In the genomic region with DNA sequence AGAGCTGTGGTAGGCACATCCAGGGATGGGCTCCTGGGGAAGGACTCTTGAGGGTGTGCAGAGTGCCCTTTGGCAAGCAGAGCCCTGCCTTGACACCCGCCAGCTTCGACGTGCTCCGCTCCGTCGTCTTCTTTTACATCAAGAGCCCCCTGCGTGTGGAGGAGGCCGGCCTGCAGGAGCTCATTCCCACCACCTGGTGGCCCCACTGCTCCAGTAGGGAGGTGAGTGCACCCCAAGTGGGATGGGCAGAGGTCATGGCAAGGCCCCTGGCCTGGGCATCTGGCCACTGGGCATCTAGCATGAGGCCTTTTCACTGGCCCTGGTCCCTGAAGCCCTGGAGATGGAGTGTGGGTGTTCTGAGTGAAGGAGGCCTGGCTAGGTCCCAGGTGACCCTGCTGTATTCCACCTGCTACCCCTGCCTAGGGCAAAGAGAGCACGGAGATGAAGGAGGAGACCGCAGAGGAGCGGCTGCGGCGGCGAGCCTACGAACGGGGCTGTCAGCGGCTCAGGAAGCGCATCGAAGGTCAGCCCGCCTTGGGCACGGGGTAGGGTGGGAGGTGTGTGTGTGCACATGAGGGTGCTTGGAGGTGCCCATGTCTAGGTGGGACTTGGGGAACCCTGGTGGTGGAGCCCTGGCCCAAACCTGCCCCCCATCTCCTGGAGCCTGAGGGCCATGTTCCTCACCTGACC, we compare ENCODE assay signal across 1 cellular context.
TF ChIP-seq lines count a peak whose summit lies in the region.

No MANE protein-coding gene starts in this region.

TF ChIP-seq in HepG2, 621 proteins besides CTCF, POLR2A, EP300 and RAD21:
- no peak for TF ChIP-seq NFKBIZ (CRISPR knock-in tag; IDR thresholded peaks at IDR 0.05)
- TF ChIP-seq, protein P1, sequence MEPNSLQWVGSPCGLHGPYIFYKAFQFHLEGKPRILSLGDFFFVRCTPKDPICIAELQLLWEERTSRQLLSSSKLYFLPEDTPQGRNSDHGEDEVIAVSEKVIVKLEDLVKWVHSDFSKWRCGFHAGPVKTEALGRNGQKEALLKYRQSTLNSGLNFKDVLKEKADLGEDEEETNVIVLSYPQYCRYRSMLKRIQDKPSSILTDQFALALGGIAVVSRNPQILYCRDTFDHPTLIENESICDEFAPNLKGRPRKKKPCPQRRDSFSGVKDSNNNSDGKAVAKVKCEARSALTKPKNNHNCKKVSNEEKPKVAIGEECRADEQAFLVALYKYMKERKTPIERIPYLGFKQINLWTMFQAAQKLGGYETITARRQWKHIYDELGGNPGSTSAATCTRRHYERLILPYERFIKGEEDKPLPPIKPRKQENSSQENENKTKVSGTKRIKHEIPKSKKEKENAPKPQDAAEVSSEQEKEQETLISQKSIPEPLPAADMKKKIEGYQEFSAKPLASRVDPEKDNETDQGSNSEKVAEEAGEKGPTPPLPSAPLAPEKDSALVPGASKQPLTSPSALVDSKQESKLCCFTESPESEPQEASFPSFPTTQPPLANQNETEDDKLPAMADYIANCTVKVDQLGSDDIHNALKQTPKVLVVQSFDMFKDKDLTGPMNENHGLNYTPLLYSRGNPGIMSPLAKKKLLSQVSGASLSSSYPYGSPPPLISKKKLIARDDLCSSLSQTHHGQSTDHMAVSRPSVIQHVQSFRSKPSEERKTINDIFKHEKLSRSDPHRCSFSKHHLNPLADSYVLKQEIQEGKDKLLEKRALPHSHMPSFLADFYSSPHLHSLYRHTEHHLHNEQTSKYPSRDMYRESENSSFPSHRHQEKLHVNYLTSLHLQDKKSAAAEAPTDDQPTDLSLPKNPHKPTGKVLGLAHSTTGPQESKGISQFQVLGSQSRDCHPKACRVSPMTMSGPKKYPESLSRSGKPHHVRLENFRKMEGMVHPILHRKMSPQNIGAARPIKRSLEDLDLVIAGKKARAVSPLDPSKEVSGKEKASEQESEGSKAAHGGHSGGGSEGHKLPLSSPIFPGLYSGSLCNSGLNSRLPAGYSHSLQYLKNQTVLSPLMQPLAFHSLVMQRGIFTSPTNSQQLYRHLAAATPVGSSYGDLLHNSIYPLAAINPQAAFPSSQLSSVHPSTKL (CRISPR knock-in tag; IDR thresholded peaks at IDR 0.05): no peak
- no peak for TF ChIP-seq MEIS2 (CRISPR knock-in tag; IDR thresholded peaks at IDR 0.05)
- TF ChIP-seq, protein P2, sequence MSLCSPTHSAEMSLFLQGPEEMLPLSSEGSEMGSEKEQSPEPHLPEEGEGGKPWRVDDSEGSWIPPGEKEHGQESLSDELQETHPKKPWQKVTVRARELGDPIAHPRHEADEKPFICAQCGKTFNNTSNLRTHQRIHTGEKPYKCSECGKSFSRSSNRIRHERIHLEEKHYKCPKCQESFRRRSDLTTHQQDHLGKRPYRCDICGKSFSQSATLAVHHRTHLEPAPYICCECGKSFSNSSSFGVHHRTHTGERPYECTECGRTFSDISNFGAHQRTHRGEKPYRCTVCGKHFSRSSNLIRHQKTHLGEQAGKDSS (CRISPR knock-in tag; IDR thresholded peaks at IDR 0.05; ENCODE audit: borderline replicate concordance, low read depth): no peak
- TF ChIP-seq STAG1 (CRISPR knock-in tag; IDR thresholded peaks at IDR 0.05): peak; percentile 46
- peak; percentile 75 for TF ChIP-seq HNRNPL (IDR thresholded peaks at IDR 0.05; ENCODE audit: low read depth, low read length)
- no peak for TF ChIP-seq NR3C1 (CRISPR knock-in tag; IDR thresholded peaks at IDR 0.05)
- TF ChIP-seq SPEN (CRISPR knock-in tag; IDR thresholded peaks at IDR 0.05; ENCODE audit: low read depth): no peak
- no peak for TF ChIP-seq ZNF484 (CRISPR knock-in tag; IDR thresholded peaks at IDR 0.05; ENCODE audit: borderline replicate concordance, low read depth)
- TF ChIP-seq TCF12 (IDR thresholded peaks at IDR 0.05): no peak
- TF ChIP-seq TCF12 (CRISPR knock-in tag; IDR thresholded peaks at IDR 0.05): no peak
- TF ChIP-seq ZKSCAN5 (CRISPR knock-in tag; IDR thresholded peaks at IDR 0.05): no peak
- no peak for TF ChIP-seq ZNF558 (CRISPR knock-in tag; IDR thresholded peaks at IDR 0.05; ENCODE audit: borderline replicate concordance)
- TF ChIP-seq ZNF7 (CRISPR knock-in tag; IDR thresholded peaks at IDR 0.05): no peak
- no peak for TF ChIP-seq KLF13 (CRISPR knock-in tag; IDR thresholded peaks at IDR 0.05)
- TF ChIP-seq AGO2 (optimal IDR thresholded peaks at IDR 0.05; ENCODE audit: low read depth, low read length): peak; percentile 64
- TF ChIP-seq, protein P3, sequence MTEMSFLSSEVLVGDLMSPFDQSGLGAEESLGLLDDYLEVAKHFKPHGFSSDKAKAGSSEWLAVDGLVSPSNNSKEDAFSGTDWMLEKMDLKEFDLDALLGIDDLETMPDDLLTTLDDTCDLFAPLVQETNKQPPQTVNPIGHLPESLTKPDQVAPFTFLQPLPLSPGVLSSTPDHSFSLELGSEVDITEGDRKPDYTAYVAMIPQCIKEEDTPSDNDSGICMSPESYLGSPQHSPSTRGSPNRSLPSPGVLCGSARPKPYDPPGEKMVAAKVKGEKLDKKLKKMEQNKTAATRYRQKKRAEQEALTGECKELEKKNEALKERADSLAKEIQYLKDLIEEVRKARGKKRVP (CRISPR knock-in tag; IDR thresholded peaks at IDR 0.05): no peak
- TF ChIP-seq ZNF790 (CRISPR knock-in tag; IDR thresholded peaks at IDR 0.05; ENCODE audit: borderline replicate concordance): no peak
- TF ChIP-seq, protein P4, sequence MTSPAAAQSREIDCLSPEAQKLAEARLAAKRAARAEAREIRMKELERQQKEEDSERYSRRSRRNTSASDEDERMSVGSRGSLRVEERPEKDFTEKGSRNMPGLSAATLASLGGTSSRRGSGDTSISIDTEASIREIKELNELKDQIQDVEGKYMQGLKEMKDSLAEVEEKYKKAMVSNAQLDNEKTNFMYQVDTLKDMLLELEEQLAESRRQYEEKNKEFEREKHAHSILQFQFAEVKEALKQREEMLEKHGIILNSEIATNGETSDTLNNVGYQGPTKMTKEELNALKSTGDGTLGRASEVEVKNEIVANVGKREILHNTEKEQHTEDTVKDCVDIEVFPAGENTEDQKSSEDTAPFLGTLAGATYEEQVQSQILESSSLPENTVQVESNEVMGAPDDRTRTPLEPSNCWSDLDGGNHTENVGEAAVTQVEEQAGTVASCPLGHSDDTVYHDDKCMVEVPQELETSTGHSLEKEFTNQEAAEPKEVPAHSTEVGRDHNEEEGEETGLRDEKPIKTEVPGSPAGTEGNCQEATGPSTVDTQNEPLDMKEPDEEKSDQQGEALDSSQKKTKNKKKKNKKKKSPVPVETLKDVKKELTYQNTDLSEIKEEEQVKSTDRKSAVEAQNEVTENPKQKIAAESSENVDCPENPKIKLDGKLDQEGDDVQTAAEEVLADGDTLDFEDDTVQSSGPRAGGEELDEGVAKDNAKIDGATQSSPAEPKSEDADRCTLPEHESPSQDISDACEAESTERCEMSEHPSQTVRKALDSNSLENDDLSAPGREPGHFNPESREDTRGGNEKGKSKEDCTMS (CRISPR knock-in tag; conservative IDR thresholded peaks at IDR 0.05): no peak
- no peak for TF ChIP-seq NBN (conservative IDR thresholded peaks at IDR 0.05)
- TF ChIP-seq TEAD3 (CRISPR knock-in tag; optimal IDR thresholded peaks at IDR 0.05; ENCODE audit: borderline replicate concordance): peak; percentile 92
- TF ChIP-seq, protein P5, sequence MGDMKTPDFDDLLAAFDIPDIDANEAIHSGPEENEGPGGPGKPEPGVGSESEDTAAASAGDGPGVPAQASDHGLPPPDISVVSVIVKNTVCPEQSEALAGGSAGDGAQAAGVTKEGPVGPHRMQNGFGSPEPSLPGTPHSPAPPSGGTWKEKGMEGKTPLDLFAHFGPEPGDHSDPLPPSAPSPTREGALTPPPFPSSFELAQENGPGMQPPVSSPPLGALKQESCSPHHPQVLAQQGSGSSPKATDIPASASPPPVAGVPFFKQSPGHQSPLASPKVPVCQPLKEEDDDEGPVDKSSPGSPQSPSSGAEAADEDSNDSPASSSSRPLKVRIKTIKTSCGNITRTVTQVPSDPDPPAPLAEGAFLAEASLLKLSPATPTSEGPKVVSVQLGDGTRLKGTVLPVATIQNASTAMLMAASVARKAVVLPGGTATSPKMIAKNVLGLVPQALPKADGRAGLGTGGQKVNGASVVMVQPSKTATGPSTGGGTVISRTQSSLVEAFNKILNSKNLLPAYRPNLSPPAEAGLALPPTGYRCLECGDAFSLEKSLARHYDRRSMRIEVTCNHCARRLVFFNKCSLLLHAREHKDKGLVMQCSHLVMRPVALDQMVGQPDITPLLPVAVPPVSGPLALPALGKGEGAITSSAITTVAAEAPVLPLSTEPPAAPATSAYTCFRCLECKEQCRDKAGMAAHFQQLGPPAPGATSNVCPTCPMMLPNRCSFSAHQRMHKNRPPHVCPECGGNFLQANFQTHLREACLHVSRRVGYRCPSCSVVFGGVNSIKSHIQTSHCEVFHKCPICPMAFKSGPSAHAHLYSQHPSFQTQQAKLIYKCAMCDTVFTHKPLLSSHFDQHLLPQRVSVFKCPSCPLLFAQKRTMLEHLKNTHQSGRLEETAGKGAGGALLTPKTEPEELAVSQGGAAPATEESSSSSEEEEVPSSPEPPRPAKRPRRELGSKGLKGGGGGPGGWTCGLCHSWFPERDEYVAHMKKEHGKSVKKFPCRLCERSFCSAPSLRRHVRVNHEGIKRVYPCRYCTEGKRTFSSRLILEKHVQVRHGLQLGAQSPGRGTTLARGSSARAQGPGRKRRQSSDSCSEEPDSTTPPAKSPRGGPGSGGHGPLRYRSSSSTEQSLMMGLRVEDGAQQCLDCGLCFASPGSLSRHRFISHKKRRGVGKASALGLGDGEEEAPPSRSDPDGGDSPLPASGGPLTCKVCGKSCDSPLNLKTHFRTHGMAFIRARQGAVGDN (CRISPR knock-in tag; IDR thresholded peaks at IDR 0.05): peak; percentile 33; the same call in 1 of the 2 replicates
- TF ChIP-seq STAT5B (CRISPR knock-in tag; IDR thresholded peaks at IDR 0.05): no peak
- no peak for TF ChIP-seq ZNF780A (CRISPR knock-in tag; IDR thresholded peaks at IDR 0.05)
- TF ChIP-seq ZNF605 (CRISPR knock-in tag; IDR thresholded peaks at IDR 0.05): no peak
- TF ChIP-seq KDM6A (CRISPR knock-in tag; IDR thresholded peaks at IDR 0.05; ENCODE audit: low read depth): no peak
- TF ChIP-seq CHCHD3 (CRISPR knock-in tag; IDR thresholded peaks at IDR 0.05): no peak
- peak; percentile 48 for TF ChIP-seq XRCC5 (optimal IDR thresholded peaks at IDR 0.05; ENCODE audit: low read length)
